Comparison of ENCODE assay signal across 25 cellular contexts in the genomic region with DNA sequence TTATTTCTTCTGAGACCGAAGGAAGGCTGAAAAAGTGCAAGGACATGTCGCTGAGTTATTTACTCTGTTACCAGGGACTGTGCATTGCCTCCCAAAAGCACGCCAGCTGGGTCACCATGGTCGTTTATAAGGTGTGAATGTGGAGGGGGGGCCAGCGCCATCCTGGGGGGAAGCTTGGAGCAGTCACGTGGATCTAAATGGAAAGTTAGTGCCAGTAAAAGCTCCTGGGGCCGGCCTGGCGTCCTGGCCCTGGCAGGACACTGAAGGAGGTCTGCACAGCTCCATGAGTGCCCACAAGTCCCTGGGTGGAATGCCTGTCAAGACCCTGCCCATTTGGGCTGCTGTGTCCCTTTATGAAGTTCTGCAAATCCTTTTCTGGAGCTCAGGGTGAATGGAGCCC.
"Had no signal": no experiment of that assay in that cellular context is flagged by ENCODE, and none has a peak within 500 bp of the region (broad histone marks: within the 10 kb centered on the region; RNA-seq: fewer than 3 reads in every experiment).

No MANE protein-coding gene starts in this region.

- H3K27ac ChIP-seq: left ventricle myocardium inferior, pancreas, prostate gland, sigmoid colon, spleen, testis, thyroid gland, transverse colon, upper lobe of right lung had no signal

- H3K27ac Mint-ChIP-seq: memory B cell; stimulated activated memory B cell treated with anti-CD40 and anti-IgM and Interleukin-4, amounts not matched to agents 10 μg/mL and 1 μg/mL and 100 μg/mL, for 72 hours; stimulated activated naive CD8-positive, alpha-beta T cell treated with anti-CD3 and anti-CD28 coated beads, Interleukin-15, amount 100 ng/mL, for 72 hours had no signal

- H3K9me3 ChIP-seq: pancreas, prostate gland, testis, thyroid gland, upper lobe of right lung had no signal

- ATAC-seq: naive thymus-derived CD8-positive, alpha-beta T cell; right cardiac atrium; stimulated activated memory B cell treated with anti-CD40 and anti-IgM and Interleukin-4, amounts not matched to agents 10 μg/mL and 1 μg/mL and 100 μg/mL, for 72 hours; stimulated activated naive CD8-positive, alpha-beta T cell treated with anti-CD3 and anti-CD28 coated beads, Interleukin-15, amount 100 ng/mL, for 72 hours had no signal

- DNase-seq: hypothalamus; immature natural killer cell; left ventricle myocardium inferior; naive thymus-derived CD8-positive, alpha-beta T cell; nucleus accumbens; pancreas; retina; right cardiac atrium; sigmoid colon; small intestine; spleen; stimulated activated CD4-positive, alpha-beta T cell treated with anti-CD3 and anti-CD28 coated beads, Interleukin-4, amount 100 ng/mL, for 4 hours; stimulated activated CD8-positive, alpha-beta memory T cell treated with anti-CD3 and anti-CD28 coated beads, Interleukin-4, amount 100 ng/mL, for 48 hours; stimulated activated naive CD4-positive, alpha-beta T cell treated with Interleukin-2 at 50 U/mL for 16 hours; stimulated activated naive CD8-positive, alpha-beta T cell treated with anti-CD3 and anti-CD28 coated beads, Interleukin-15, amount 100 ng/mL, for 72 hours; testis; thyroid gland; transverse colon; upper lobe of right lung had no signal

- H3K4me1 ChIP-seq: left ventricle myocardium inferior, pancreas, prostate gland, sigmoid colon, testis, thyroid gland, upper lobe of right lung had no signal

- H3K36me3 ChIP-seq: left ventricle myocardium inferior, pancreas, prostate gland, sigmoid colon, spleen, thyroid gland, transverse colon, upper lobe of right lung had no signal

- H3K4me3 Mint-ChIP-seq: memory B cell; nephron; neural crest cell; stimulated activated memory B cell treated with anti-CD40 and anti-IgM and Interleukin-4, amounts not matched to agents 10 μg/mL and 1 μg/mL and 100 μg/mL, for 72 hours; stimulated activated naive CD8-positive, alpha-beta T cell treated with anti-CD3 and anti-CD28 coated beads, Interleukin-15, amount 100 ng/mL, for 72 hours had no signal

- H3K36me3 Mint-ChIP-seq: immature natural killer cell; memory B cell; naive thymus-derived CD8-positive, alpha-beta T cell; stimulated activated memory B cell treated with anti-CD40 and anti-IgM and Interleukin-4, amounts not matched to agents 10 μg/mL and 1 μg/mL and 100 μg/mL, for 72 hours had no signal

- H3K4me3 ChIP-seq: left ventricle myocardium inferior, lung, pancreas, prostate gland, sigmoid colon, spleen, testis, thyroid gland, transverse colon, upper lobe of right lung had no signal

- H3K9me3 Mint-ChIP-seq: immature natural killer cell; naive thymus-derived CD8-positive, alpha-beta T cell; neural crest cell; stimulated activated memory B cell treated with anti-CD40 and anti-IgM and Interleukin-4, amounts not matched to agents 10 μg/mL and 1 μg/mL and 100 μg/mL, for 72 hours; stimulated activated naive CD8-positive, alpha-beta T cell treated with anti-CD3 and anti-CD28 coated beads, Interleukin-15, amount 100 ng/mL, for 72 hours had no signal

- H3K4me1 Mint-ChIP-seq: nephron, neural crest cell had no signal

- H3K27me3 ChIP-seq: pancreas, testis, thyroid gland had no signal
